Comparison of ENCODE assay signal across 8 cellular contexts in the genomic region with DNA sequence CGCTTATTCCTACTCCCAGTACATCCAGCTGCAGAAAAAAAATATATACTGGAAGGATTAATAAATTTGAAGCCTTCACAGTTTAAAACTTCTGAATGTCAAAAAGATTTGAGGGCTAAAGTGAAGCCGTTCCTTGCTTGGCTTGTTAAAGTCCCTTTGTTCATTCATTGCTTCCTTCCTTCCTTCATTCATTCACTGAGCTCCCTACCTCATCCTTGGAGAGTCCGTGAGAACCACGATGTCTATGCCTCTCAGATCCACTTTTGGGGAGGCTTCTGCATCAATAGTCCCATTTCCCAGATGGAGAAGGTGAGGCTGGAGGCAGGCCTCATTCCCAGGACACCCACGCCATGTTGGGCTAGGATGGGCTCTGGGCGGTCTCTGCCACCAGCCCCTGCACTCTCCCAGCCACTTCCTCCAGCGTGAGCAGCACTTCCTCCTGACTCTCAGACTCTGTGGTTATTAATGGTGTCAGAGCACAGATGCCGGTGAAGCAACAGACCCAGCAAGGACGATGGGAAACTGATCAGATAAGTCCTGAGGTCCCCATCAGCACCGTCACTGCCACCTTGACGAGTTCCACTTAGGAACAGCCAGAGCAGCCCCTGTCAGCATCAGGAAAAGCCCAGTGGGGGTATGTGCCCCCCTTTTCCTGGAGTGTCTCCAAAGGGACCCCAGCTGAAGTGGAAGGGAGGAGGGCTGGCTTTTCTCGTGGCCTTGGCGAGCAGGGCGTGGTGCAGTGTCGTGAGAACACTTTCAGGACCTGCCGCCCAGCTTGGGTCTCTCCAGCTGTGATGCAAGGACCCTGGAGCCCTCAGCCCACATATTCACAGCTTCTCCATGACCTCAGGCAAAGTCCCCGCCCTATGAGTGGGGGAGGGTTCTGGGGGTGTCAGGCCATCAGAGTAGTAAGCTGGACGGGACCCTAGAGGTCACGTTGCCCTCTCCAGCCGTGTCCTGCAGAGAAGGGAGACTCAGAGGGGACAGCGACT. TPM values are rescaled to one million over a fixed set of nuclear protein-coding genes. Genes with fewer than 3 reads are reported as not detected.
A peak's percentile ranks its signal among the peaks of the same experiment; 100 is the strongest.
DNase-seq lines count a peak whose midpoint lies in the region; ATAC-seq, FAIRE-seq and TF ChIP-seq lines count a peak whose summit lies in the region.

No MANE protein-coding gene starts in this region.

- H3K79me2 ChIP-seq in Karpas-422 (ENCODE audit: low read length) (no peaks in the 10 kb centered on the region), osteoblast (ENCODE audit: insufficient read depth, low read length) (no peaks in the 10 kb centered on the region), smooth muscle cell (ENCODE audit: low read depth) (no peaks in the 10 kb centered on the region)

- CTCF ChIA-PET in A549 (lab: Yijun Ruan, JAX) (interaction anchor here (1.4 to 29.6 kb wide), 3 partner anchors 12 to 47 kb away, joined by 3 to 601 read pairs (median 601); a partner anchor contains a TSS), HEK293T (lab: Yijun Ruan, JAX) (interaction anchor here (1.2 to 1.5 kb wide), 2 partner anchors 8 to 15 kb away, joined by 3 to 5 read pairs; no protein-coding TSS in a partner anchor)

- FAIRE-seq in A549 (lab: Jason Lieb, UNC), result no peak
- no peak for FAIRE-seq in D721Med (lab: Jason Lieb, UNC)

- peaks cover 2% of the 10 kb centered on the region for H3F3A ChIP-seq in smooth muscle cell (ENCODE audit: low read depth)

- H3K36me3 ChIP-seq in Karpas-422 (ENCODE audit: insufficient read depth, low read length) (no peaks in the 10 kb centered on the region), osteoblast (ENCODE audit: insufficient read depth, low read length) (no peaks in the 10 kb centered on the region), smooth muscle cell (ENCODE audit: low read depth) (no peaks in the 10 kb centered on the region)

- H3K9me3 ChIP-seq in A549 (no peaks in the 10 kb centered on the region), Karpas-422 (ENCODE audit: low read length) (no peaks in the 10 kb centered on the region), osteoblast (ENCODE audit: low read depth, low read length) (no peaks in the 10 kb centered on the region), smooth muscle cell (replicated peaks; ENCODE audit: low read depth) (no peaks in the 10 kb centered on the region)

- H3K4me2 ChIP-seq in A549 (no peak overlapping the region), Karpas-422 (ENCODE audit: low read depth, low read length, poor library complexity, severe bottlenecking) (peak overlapping the region; percentile 45), osteoblast (ENCODE audit: insufficient read depth, low read length) (no peak overlapping the region), smooth muscle cell (no peak overlapping the region)

- no peak overlapping the region for H3K4me3 ChIP-seq in A549
- peak overlapping the region; percentile 38; the same call in 1 of the 2 replicates for H3K4me3 ChIP-seq in Karpas-422 (ENCODE audit: low read length)
- H3K4me3 ChIP-seq in osteoblast (ENCODE audit: insufficient read depth, low read length), result no peak overlapping the region
- no peak overlapping the region for H3K4me3 ChIP-seq in smooth muscle cell

- no peaks in the 10 kb centered on the region; the same call in 1 of the 2 replicates for H4K20me1 ChIP-seq in Karpas-422 (ENCODE audit: insufficient read depth, low read depth, low read length)
- no peaks in the 10 kb centered on the region for H4K20me1 ChIP-seq in osteoblast (ENCODE audit: insufficient read depth, low read length)
- H4K20me1 ChIP-seq in smooth muscle cell (ENCODE audit: low read depth), result no peaks in the 10 kb centered on the region

- H3K4me1 ChIP-seq in A549 (peaks cover 20% of the 10 kb centered on the region), Karpas-422 (ENCODE audit: low read length) (peaks cover 26% of the 10 kb centered on the region), osteoblast (ENCODE audit: insufficient read depth, low read length) (peaks cover 14% of the 10 kb centered on the region), smooth muscle cell (ENCODE audit: low read depth) (peaks cover 3% of the 10 kb centered on the region)

- H3K9me2 ChIP-seq in Karpas-422 (replicated peaks; ENCODE audit: insufficient read depth, low read length), result no peaks in the 10 kb centered on the region

- WGBS in A549 (ENCODE audit: missing lambda C conversion rate), result 85% methylated on average over 20 of the region's 21 CpGs
- 68% methylated on average over 21 of the region's 21 CpGs for WGBS in smooth muscle cell (ENCODE audit: low lambda C conversion rate)

- no peak for DNase-seq in A549 (ENCODE audit: low read depth in 1 of 2, low spot score in 1 of 2)
- DNase-seq in Karpas-422, result peak; percentile 79
- peak; percentile 40 for DNase-seq in activated gamma-delta T cell treated with anti-CD3 and anti-CD28 coated beads, Interleukin-2, amount 50 U/mL, for 16 hours (ENCODE audit: low read depth)
- peak; percentile 45 for DNase-seq in osteoblast (ENCODE audit: insufficient read length, low spot score, missing footprints)
- no peak for DNase-seq in D721Med (ENCODE audit: insufficient read length, low spot score)
- no peak for DNase-seq in HEK293T (ENCODE audit: extremely low spot score)
- no peak for DNase-seq in smooth muscle cell (lab: John Stamatoyannopoulos, UW; ENCODE audit: unreplicated experiment)

- ATAC-seq in A549, result no peak

- no peaks in the 10 kb centered on the region for H3K27me3 ChIP-seq in Karpas-422 (ENCODE audit: low read length)
- peaks cover 4% of the 10 kb centered on the region for H3K27me3 ChIP-seq in osteoblast (ENCODE audit: insufficient read depth, low read length)
- no peaks in the 10 kb centered on the region for H3K27me3 ChIP-seq in smooth muscle cell (ENCODE audit: low read depth)

- TF ChIP-seq POLR2A in A549 (IDR thresholded peaks at IDR 0.05; ENCODE audit: low read length) (no peak), GM19193 (IDR thresholded peaks at IDR 0.05; ENCODE audit: extremely low read depth, insufficient read depth, insufficient read length) (peak; percentile 70)

- TF ChIP-seq EP300 in A549 (IDR thresholded peaks at IDR 0.05), result no peak

- H2AFZ ChIP-seq in Karpas-422 (ENCODE audit: low read length) (peak overlapping the region; percentile 16; the same call in 1 of the 2 replicates), osteoblast (ENCODE audit: low read length) (no peak overlapping the region), smooth muscle cell (ENCODE audit: low read depth) (no peak overlapping the region)

- H3K27ac ChIP-seq in A549, result 0 out of 6 replicates have a peak overlapping the region, but pooled peaks of 1 of the 2 experiments have one; percentile 12
- H3K27ac ChIP-seq in Karpas-422 (ENCODE audit: low read length), result no peak overlapping the region
- H3K27ac ChIP-seq in osteoblast (ENCODE audit: low read depth, low read length), result no peak overlapping the region
- H3K27ac ChIP-seq in smooth muscle cell (ENCODE audit: low read depth), result no peak overlapping the region

- POLR2A ChIA-PET in A549 (lab: Yijun Ruan, JAX) (no interaction called here), HEK293T (lab: Yijun Ruan, JAX) (no interaction called here)

- TF ChIP-seq CTCF in A549 (IDR thresholded peaks at IDR 0.05) (no peak), osteoblast (IDR thresholded peaks at IDR 0.05; ENCODE audit: extremely low read depth, low read depth, low read length) (no peak), D721Med (IDR thresholded peaks at IDR 0.05; ENCODE audit: insufficient read depth, missing control alignments) (no peak), smooth muscle cell (IDR thresholded peaks at IDR 0.05; ENCODE audit: borderline replicate concordance, insufficient read depth, poor library complexity, severe bottlenecking) (no peak)

- TF ChIP-seq RAD21 in A549 (conservative IDR thresholded peaks at IDR 0.05 in 1 of 2, IDR thresholded peaks at IDR 0.05 in 1 of 2), result no peak

- H3K9ac ChIP-seq in Karpas-422 (ENCODE audit: low read length), result peak overlapping the region; percentile 35
- H3K9ac ChIP-seq in smooth muscle cell (ENCODE audit: low read depth), result no peak overlapping the region

TF ChIP-seq in A549, 52 proteins besides CTCF, POLR2A, EP300 and RAD21:
- TF ChIP-seq KDM1A (IDR thresholded peaks at IDR 0.05; ENCODE audit: low read depth), result 0 out of 2 replicates have a peak, but pooled peaks have one; percentile 34
- no peak for TF ChIP-seq EHF (CRISPR knock-in tag; IDR thresholded peaks at IDR 0.05)

TF ChIP-seq in HEK293T, 16 proteins besides CTCF, POLR2A, EP300 and RAD21 (continues in another document):
- no peak for TF ChIP-seq FOXK2 (IDR thresholded peaks at IDR 0.05)
- TF ChIP-seq CTBP1 (IDR thresholded peaks at IDR 0.05; ENCODE audit: borderline replicate concordance), result no peak
- TF ChIP-seq FOXA1 (IDR thresholded peaks at IDR 0.05), result no peak
- TF ChIP-seq ARNT (IDR thresholded peaks at IDR 0.05), result no peak
- no peak for TF ChIP-seq FOXM1 (IDR thresholded peaks at IDR 0.05; ENCODE audit: borderline replicate concordance)

RNA-seq across cellular contexts. Expression of a gene that starts 21.2 kb away (rescaled TPM):
- 0.03 and 0.07 TPM in 2 replicates for polyA plus RNA-seq in A549 (2011; rRNA removed)
- polyA plus RNA-seq in A549 (2012; cell fraction: cytosol; rRNA removed), result 0.15 and 0.23 TPM in 2 replicates
- 0.11 and 0.52 TPM in 2 replicates for polyA plus RNA-seq in A549 (2012; cell fraction: nucleus; rRNA removed)
- polyA plus RNA-seq in A549 (2017; fragmentation: RNase III; extraction: RNeasy Plus Mini Kit Qiagen cat#74134 plus additional on column Dnase treatment), result 0.07 to 0.16 TPM (median 0.10 TPM) in 3 replicates
- polyA minus RNA-seq in A549 (2011; rRNA and poly(A)+ RNA removed), result not detected in 2 replicates
- 0.69 and 2.3 TPM in 2 replicates for total RNA-seq in Karpas-422 (2014; rRNA removed; shearing (Covaris generic); ENCODE audit: low replicate concordance)
- total RNA-seq in osteoblast, result 0.88 and 1.1 TPM in 2 replicates
- total RNA-seq in smooth muscle cell, result 0.99 and 6.5 TPM in 2 replicates
- 0.30 TPM in 1 of 2 replicates, not detected in the other for polyA plus RNA-seq in smooth muscle cell

RNA-seq across cellular contexts. Expression of a gene that starts 28.1 kb away (rescaled TPM):
- polyA plus RNA-seq in A549 (2011; rRNA removed) (not detected in 2 replicates), A549 (2017; fragmentation: RNase III; extraction: RNeasy Plus Mini Kit Qiagen cat#74134 plus additional on column Dnase treatment) (not detected in 3 replicates), smooth muscle cell (not detected in 2 replicates)
- not detected in 2 replicates for polyA plus RNA-seq in A549 (2012; cell fraction: cytosol; rRNA removed)
- polyA plus RNA-seq in A549 (2012; cell fraction: nucleus; rRNA removed), result not detected in 2 replicates
- polyA minus RNA-seq in A549 (2011; rRNA and poly(A)+ RNA removed), result not detected in 2 replicates
- total RNA-seq in Karpas-422 (2014; rRNA removed; shearing (Covaris generic); ENCODE audit: low replicate concordance), result not detected in 2 replicates
- total RNA-seq in osteoblast (not detected in 2 replicates), smooth muscle cell (not detected in 2 replicates)

RNA-seq across cellular contexts. Expression of a gene that starts 41.9 kb away (rescaled TPM):
- polyA plus RNA-seq in A549 (2011; rRNA removed) (not detected in 2 replicates), A549 (2017; fragmentation: RNase III; extraction: RNeasy Plus Mini Kit Qiagen cat#74134 plus additional on column Dnase treatment) (not detected in 3 replicates), smooth muscle cell (not detected in 2 replicates)
- polyA plus RNA-seq in A549 (2012; cell fraction: cytosol; rRNA removed), result not detected in 2 replicates
- polyA plus RNA-seq in A549 (2012; cell fraction: nucleus; rRNA removed), result 0.04 TPM in 1 of 2 replicates, not detected in the other
- polyA minus RNA-seq in A549 (2011; rRNA and poly(A)+ RNA removed), result not detected in 2 replicates
- total RNA-seq in Karpas-422 (2014; rRNA removed; shearing (Covaris generic); ENCODE audit: low replicate concordance), result not detected in 2 replicates
- total RNA-seq in osteoblast (not detected in 2 replicates), smooth muscle cell (not detected in 2 replicates)

Comparison
In these comparisons a context has a peak if more than half of its experiments do, and no peak if none do; other contexts are left out.
1. DNase-seq: peak in Karpas-422 (single experiment), activated gamma-delta T cell treated with anti-CD3 and anti-CD28 coated beads, Interleukin-2, amount 50 U/mL, for 16 hours (single experiment) and osteoblast (single experiment); none in A549 (0 of 2), D721Med (single experiment), HEK293T (single experiment) and smooth muscle cell (single experiment).